In genomic region chr13:63085851-63086250, GRCh38 we compare ENCODE assay signal across 16 cellular contexts.
DNase-seq lines count a peak whose midpoint lies in the region; ATAC-seq and TF ChIP-seq lines count a peak whose summit lies in the region.
"Had no signal": no experiment of that assay in that cellular context is flagged by ENCODE, and none has a peak within 500 bp of the region (broad histone marks: within the 10 kb centered on the region; RNA-seq: fewer than 3 reads in every experiment).

No MANE protein-coding gene starts in this region.

- H3K79me2 ChIP-seq in PC-9 (ENCODE audit: low read depth) (no peaks in the 10 kb centered on the region), mesendoderm (ENCODE audit: control insufficient read depth, insufficient read depth, low read length) (no peaks in the 10 kb centered on the region)

- no peak overlapping the region for H2BK20ac ChIP-seq in IMR-90 (ENCODE audit: low read depth, low read length)

- no peak overlapping the region for H3K56ac ChIP-seq in IMR-90 (ENCODE audit: extremely low read depth, insufficient read depth, low read length)
- no peak overlapping the region for H3K56ac ChIP-seq in mesendoderm (ENCODE audit: low read length)

- H3K18ac ChIP-seq in IMR-90 (ENCODE audit: low read depth, low read length) (no peak overlapping the region), mesendoderm (ENCODE audit: low read length) (no peak overlapping the region), mesenchymal stem cell (ENCODE audit: low read depth in 1 of 2, low read length in 2 of 2) (no peak overlapping the region)

- CTCF ChIA-PET in IMR-90 (lab: Yijun Ruan, JAX) (no interaction called here), PC-9 (lab: Charles Lee) (no interaction called here)

- POLR2A ChIA-PET in IMR-90 (lab: Charles Lee; ENCODE audit: unreplicated experiment): no interaction called here
- POLR2A ChIA-PET in PC-9 (lab: Charles Lee; ENCODE audit: unreplicated experiment): no interaction called here

- no peak for TF ChIP-seq RAD21 in IMR-90 (IDR thresholded peaks at IDR 0.05; ENCODE audit: low read length)

- dilution Hi-C loops in IMR-90 (cut with HindIII; ENCODE audit: low sequenced_read_pairs, unreplicated experiment): no loop called here

- H2AFZ ChIP-seq in IMR-90 (replicated peaks; ENCODE audit: low read length, poor library complexity) (peak overlapping the region; percentile 80), PC-9 (0 out of 2 replicates have a peak overlapping the region, but pooled peaks have one; percentile 27), mesenchymal stem cell (ENCODE audit: low read depth, low read length) (no peak overlapping the region)

- H3K23ac ChIP-seq in IMR-90 (ENCODE audit: low read depth, low read length) (no peak overlapping the region), mesendoderm (ENCODE audit: low read length) (no peak overlapping the region), mesenchymal stem cell (ENCODE audit: low read length in 2 of 2) (no peak overlapping the region)

- H4K8ac ChIP-seq in IMR-90 (ENCODE audit: low read depth in 2 of 2, low read length in 2 of 2) (0 out of 4 replicates have a peak overlapping the region, but pooled peaks of 1 of the 2 experiments have one; percentile 27), mesendoderm (ENCODE audit: low read depth, low read length) (no peak overlapping the region), mesenchymal stem cell (ENCODE audit: low read length) (no peak overlapping the region)

- H3K4me1 ChIP-seq in IMR-90 (ENCODE audit: control insufficient read depth, insufficient read depth, low read length) (no peaks in the 10 kb centered on the region), PC-9 (replicated peaks; ENCODE audit: insufficient read depth) (no peaks in the 10 kb centered on the region), mesendoderm (ENCODE audit: control insufficient read depth, low read depth, low read length) (no peaks in the 10 kb centered on the region), mesenchymal stem cell (ENCODE audit: control insufficient read depth, insufficient read depth, low read depth, low read length) (no peaks in the 10 kb centered on the region), transverse colon (no peaks in the 10 kb centered on the region)

- H3K9me2 ChIP-seq in PC-9 (ENCODE audit: insufficient read depth): no peaks in the 10 kb centered on the region

- no peak overlapping the region for H3K9ac ChIP-seq in IMR-90 (ENCODE audit: low read depth, low read length)
- no peak overlapping the region for H3K9ac ChIP-seq in mesendoderm (ENCODE audit: low read length)
- H3K9ac ChIP-seq in mesenchymal stem cell (ENCODE audit: low read length): no peak overlapping the region

- H2AK5ac ChIP-seq in IMR-90 (ENCODE audit: low read depth, low read length): no peak overlapping the region
- H2AK5ac ChIP-seq in mesendoderm (ENCODE audit: low read length): no peak overlapping the region
- H2AK5ac ChIP-seq in mesenchymal stem cell (ENCODE audit: low read length, severe bottlenecking): no peak overlapping the region

- WGBS in IMR-90 (ENCODE audit: extremely low coverage in 2 of 2, insufficient read length in 1 of 2), 2 experiments: no CpG with 5 or more reads among the region's 4 CpGs
- WGBS in mesendoderm (ENCODE audit: extremely low coverage, insufficient coverage, low lambda C conversion rate): no CpG with 5 or more reads among the region's 4 CpGs
- 77% methylated on average over 4 of the region's 4 CpGs for WGBS in mesenchymal stem cell
- WGBS in transverse colon (ENCODE audit: low coverage in 1 of 2), 2 donors: 81 to 86% methylated on average over 1 to 4 of the region's 4 CpGs

- no peak overlapping the region for H2BK15ac ChIP-seq in IMR-90 (ENCODE audit: low read depth, low read length)
- no peak overlapping the region for H2BK15ac ChIP-seq in mesendoderm (replicated peaks; ENCODE audit: low read depth)
- H2BK15ac ChIP-seq in mesenchymal stem cell (ENCODE audit: low read depth, poor library complexity, severe bottlenecking): no peak overlapping the region

- no peaks in the 10 kb centered on the region for H3F3A ChIP-seq in PC-9 (ENCODE audit: insufficient read depth, low read depth)

- H4K5ac ChIP-seq in IMR-90 (ENCODE audit: low read depth, low read length) (no peak overlapping the region), mesendoderm (ENCODE audit: low read length) (no peak overlapping the region)

- no peak for TF ChIP-seq CTCF in IMR-90 (conservative IDR thresholded peaks at IDR 0.05; ENCODE audit: low read depth, low read length)
- no peak for TF ChIP-seq CTCF in PC-9 (conservative IDR thresholded peaks at IDR 0.05)
- no peak for TF ChIP-seq CTCF in transverse colon (IDR thresholded peaks at IDR 0.05)

- no peak overlapping the region for H3K4me3 ChIP-seq in IMR-90 (ENCODE audit: insufficient read depth, low read depth, low read length)
- no peak overlapping the region for H3K4me3 ChIP-seq in PC-9
- no peak overlapping the region for H3K4me3 ChIP-seq in mesendoderm (ENCODE audit: low read length)
- H3K4me3 ChIP-seq in mesenchymal stem cell (ENCODE audit: insufficient read depth in 1 of 2, low read depth in 1 of 2, low read length in 2 of 2): no peak overlapping the region
- no peak overlapping the region for H3K4me3 ChIP-seq in transverse colon

- H3K4ac ChIP-seq in IMR-90 (ENCODE audit: low read depth, low read length): no peak overlapping the region
- no peak overlapping the region for H3K4ac ChIP-seq in mesendoderm (ENCODE audit: low read depth, low read length)
- no peak overlapping the region for H3K4ac ChIP-seq in mesenchymal stem cell (ENCODE audit: low read depth in 1 of 2, low read length in 2 of 2)

- no peak overlapping the region for H2BK12ac ChIP-seq in mesenchymal stem cell (ENCODE audit: low read length in 2 of 2)

- H2BK120ac ChIP-seq in IMR-90 (ENCODE audit: low read depth, low read length): no peak overlapping the region
- no peak overlapping the region for H2BK120ac ChIP-seq in mesendoderm (ENCODE audit: low read depth, low read length)
- no peak overlapping the region for H2BK120ac ChIP-seq in mesenchymal stem cell (ENCODE audit: low read depth, low read length)

- intact Hi-C loops in IMR-90 (cut with micrococcal nuclease): no loop called here
- intact Hi-C loops in PC-9 (cut with micrococcal nuclease; ENCODE audit: unreplicated experiment): no loop called here
- intact Hi-C loops in transverse colon (cut with DNase I; ENCODE audit: low total_unique reads): no loop called here

- no peaks in the 10 kb centered on the region for H3K9me1 ChIP-seq in IMR-90 (ENCODE audit: insufficient read depth, low read length)

- ATAC-seq in GM18867 (IDR thresholded peaks at IDR 0.05; ENCODE audit: unreplicated experiment) (peak; percentile 44), IMR-90 (ENCODE audit: low read depth) (no peak), HG03460 (IDR thresholded peaks at IDR 0.05; ENCODE audit: unreplicated experiment) (no peak), HG03175 (IDR thresholded peaks at IDR 0.05; ENCODE audit: unreplicated experiment) (no peak)
- ATAC-seq: Right ventricle myocardium inferior had no signal

- H2AK9ac ChIP-seq in IMR-90 (replicated peaks; ENCODE audit: low read depth, low read length, poor library complexity): no peak overlapping the region

- H2BK5ac ChIP-seq in IMR-90 (ENCODE audit: low read depth, low read length, poor library complexity, severe bottlenecking): no peak overlapping the region
- H2BK5ac ChIP-seq in mesendoderm (ENCODE audit: low read length): no peak overlapping the region
- H2BK5ac ChIP-seq in mesenchymal stem cell (ENCODE audit: low read depth, low read length, poor library complexity, severe bottlenecking): no peak overlapping the region

- TF ChIP-seq POLR2A in IMR-90 (IDR thresholded peaks at IDR 0.05; ENCODE audit: low read depth, low read length) (no peak), transverse colon (IDR thresholded peaks at IDR 0.05) (no peak)

- no peaks in the 10 kb centered on the region for H3K27me3 ChIP-seq in IMR-90 (ENCODE audit: control insufficient read depth, insufficient read depth, low read length)
- no peaks in the 10 kb centered on the region for H3K27me3 ChIP-seq in PC-9 (ENCODE audit: insufficient read depth, low read depth)
- no peaks in the 10 kb centered on the region for H3K27me3 ChIP-seq in mesendoderm (ENCODE audit: insufficient read depth, low read length, poor library complexity)
- H3K27me3 ChIP-seq in mesenchymal stem cell (ENCODE audit: control insufficient read depth in 1 of 2, insufficient read depth in 1 of 2, low read length in 2 of 2): no peaks in the 10 kb centered on the region
- no peaks in the 10 kb centered on the region for H3K27me3 ChIP-seq in transverse colon
- H3K27me3 ChIP-seq: BE2C had no signal

- H3K4me2 ChIP-seq in IMR-90 (ENCODE audit: low read depth, low read length) (peak overlapping the region; percentile 28; the same call in 1 of the 2 replicates), PC-9 (no peak overlapping the region), mesendoderm (ENCODE audit: low read length) (no peak overlapping the region), mesenchymal stem cell (ENCODE audit: low read length, poor library complexity, severe bottlenecking) (no peak overlapping the region)

- no peak for TF ChIP-seq EP300 in transverse colon (IDR thresholded peaks at IDR 0.05; ENCODE audit: low read depth)

- H3K14ac ChIP-seq in IMR-90 (replicated peaks; ENCODE audit: low read depth, low read length) (no peak overlapping the region), mesenchymal stem cell (ENCODE audit: low read length in 2 of 2) (no peak overlapping the region)

- H3K79me1 ChIP-seq in IMR-90 (ENCODE audit: low read depth in 1 of 2, low read length in 2 of 2) (no peaks in the 10 kb centered on the region), mesendoderm (ENCODE audit: low read length) (no peaks in the 10 kb centered on the region), mesenchymal stem cell (replicated peaks; ENCODE audit: low read length, poor library complexity, severe bottlenecking) (no peaks in the 10 kb centered on the region)

- DNase-seq in IMR-90 (no peak), PC-9 (no peak), mesendoderm (peak; percentile 9), mesenchymal stem cell (no peak), transverse colon (no peak)
- DNase-seq: BE2C, MM.1S, NCI-H1048, NCI-H1417 treated with DMSO at 0.1 percent for 48 hours, NCI-H1930, NCI-H2227 treated with DMSO at 0.1 percent for 48 hours, NCI-H510A had no signal

- H3K27ac ChIP-seq in IMR-90 (ENCODE audit: insufficient read depth, low read length) (no peak overlapping the region), PC-9 (no peak overlapping the region), mesendoderm (ENCODE audit: low read depth, low read length) (no peak overlapping the region), mesenchymal stem cell (ENCODE audit: low read length, poor library complexity, severe bottlenecking) (no peak overlapping the region), transverse colon (no peak overlapping the region)

- BruUV-seq in IMR-90 (replicated peaks; lab: Mats Ljungman, UMichigan): no TSS peak
- no TSS peak for BruUV-seq in PC-9 (replicated peaks; lab: Mats Ljungman, UMichigan)

- in situ Hi-C loops in IMR-90 (cut with MboI; ENCODE audit: low sequenced_read_pairs): no loop called here
- in situ Hi-C loops in transverse colon (cut with MboI; ENCODE audit: low pct_ligation_motif_present in 1 of 4, low pct_unique_long_range_greater_than_20kb in 1 of 4, low sequenced_read_pairs in 3 of 4): no loop called here

- H4K20me1 ChIP-seq in IMR-90 (ENCODE audit: insufficient read depth, low read length) (no peaks in the 10 kb centered on the region), PC-9 (ENCODE audit: insufficient read depth) (no peaks in the 10 kb centered on the region)

- H3K36me3 ChIP-seq in IMR-90 (ENCODE audit: control insufficient read depth, insufficient read depth, low read length) (no peaks in the 10 kb centered on the region), PC-9 (ENCODE audit: low read depth) (no peaks in the 10 kb centered on the region), mesendoderm (ENCODE audit: control insufficient read depth, insufficient read depth, low read length) (no peaks in the 10 kb centered on the region), mesenchymal stem cell (ENCODE audit: control insufficient read depth in 1 of 2, insufficient read depth in 2 of 2, low read depth in 1 of 2, low read length in 2 of 2) (no peaks in the 10 kb centered on the region), transverse colon (no peaks in the 10 kb centered on the region)
- H3K36me3 ChIP-seq: BE2C had no signal

- H4K91ac ChIP-seq in IMR-90 (ENCODE audit: insufficient read depth, low read depth, low read length) (no peak overlapping the region), mesenchymal stem cell (ENCODE audit: low read length) (no peak overlapping the region)

- H3K9me3 ChIP-seq in IMR-90 (ENCODE audit: control insufficient read depth, insufficient read depth, low read length) (no peaks in the 10 kb centered on the region), PC-9 (ENCODE audit: insufficient read depth, low read depth) (no peaks in the 10 kb centered on the region), mesenchymal stem cell (ENCODE audit: control insufficient read depth, low read length) (peaks cover 17% of the 10 kb centered on the region), transverse colon (peaks cover 4% of the 10 kb centered on the region in 2 donors)
- H3K9me3 ChIP-seq: BE2C had no signal
